Comparison of ENCODE assay signal across 9 cellular contexts in the genomic region with DNA sequence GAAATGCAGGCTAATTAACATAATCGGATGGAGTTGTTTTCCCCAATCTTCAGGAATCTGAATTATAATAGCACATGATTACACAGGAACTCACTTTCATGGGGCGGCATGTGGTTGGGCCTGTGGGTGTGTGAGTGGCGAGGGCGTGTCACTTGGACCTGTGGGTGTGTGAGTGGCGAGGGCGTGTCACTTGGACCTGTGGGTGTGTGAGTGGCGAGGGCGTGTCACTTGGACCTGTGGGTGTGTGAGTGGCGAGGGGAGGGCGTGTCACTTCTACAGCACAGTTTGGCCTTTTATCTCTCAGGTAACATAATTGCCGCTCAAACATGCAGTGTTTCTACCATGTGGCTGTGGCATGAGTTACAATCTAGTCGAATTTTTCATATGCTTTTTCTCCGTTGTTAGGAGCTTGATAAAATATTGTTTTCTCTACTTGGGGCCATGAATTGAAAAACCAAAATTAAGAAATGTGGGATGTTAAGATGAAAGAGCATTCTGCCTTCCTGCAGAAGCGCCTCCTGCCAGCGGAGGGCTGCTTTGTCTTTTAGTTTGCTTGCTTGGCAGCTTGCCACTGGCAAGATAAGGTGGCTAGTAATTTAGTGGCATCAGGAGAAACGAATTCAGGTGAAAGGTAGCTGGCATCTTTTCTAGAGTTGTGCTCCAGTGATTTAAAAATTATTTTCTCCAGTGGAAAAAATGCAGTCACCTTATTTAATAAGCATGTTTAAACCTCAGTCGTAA. TPM values are rescaled to one million over a fixed set of nuclear protein-coding genes. Genes with fewer than 3 reads are reported as not detected.
DNase-seq lines count a peak whose midpoint lies in the region; ATAC-seq and TF ChIP-seq lines count a peak whose summit lies in the region.
"Had no signal": no experiment of that assay in that cellular context is flagged by ENCODE, and none has a peak within 500 bp of the region (broad histone marks: within the 10 kb centered on the region; RNA-seq: fewer than 3 reads in every experiment).

No MANE protein-coding gene starts in this region.

- peak overlapping the region in 9 of 11 experiments; percentile 3 to 69 (median 33); a peak in 12 of 22 replicates for H3K4me2 ChIP-seq in BLaER1 treated with 17β-estradiol and CSF1 and Interleukin-3, amounts not matched to agents 10 nM and 100 nM
- H3K4me2 ChIP-seq in Loucy (ENCODE audit: low read depth, low read length, poor library complexity, severe bottlenecking), result no peak overlapping the region

- H3K9ac ChIP-seq in BLaER1 treated with 17β-estradiol and CSF1 and Interleukin-3, amounts not matched to agents 10 nM and 100 nM, result no peak overlapping the region
- H3K9ac ChIP-seq in Loucy (ENCODE audit: low read depth, low read length, poor library complexity, severe bottlenecking), result no peak overlapping the region

- DNase-seq in activated CD8-positive, alpha-beta T cell treated with anti-CD3 and anti-CD28 coated beads, Interleukin-2, amount 10 ng/mL, durations not matched to agents 7 days and 5 days, result peak; percentile 46
- DNase-seq in left ventricle myocardium superior (peak; percentile 74), HK-2 (ENCODE audit: unreplicated experiment) (no peak), Caco-2 (no peak)

- peaks cover 0 to 3% (median 0%) of the 10 kb centered on the region in 11 experiments; a peak in 2 of 22 replicates for H3K9me3 ChIP-seq in BLaER1 treated with 17β-estradiol and CSF1 and Interleukin-3, amounts not matched to agents 10 nM and 100 nM (replicated peaks in 1 of 11)
- H3K9me3 ChIP-seq in Loucy (ENCODE audit: insufficient read depth, low read depth, low read length) (no peaks in the 10 kb centered on the region), Caco-2 (no peaks in the 10 kb centered on the region)

- no peaks in the 10 kb centered on the region for H3F3A ChIP-seq in Loucy (ENCODE audit: low read depth)

- no peaks in the 10 kb centered on the region for H3K9me2 ChIP-seq in Loucy (replicated peaks; ENCODE audit: low read depth, low read length)

- H3K27ac Mint-ChIP-seq in activated CD8-positive, alpha-beta T cell treated with anti-CD3 and anti-CD28 coated beads, Interleukin-2, amount 10 ng/mL, durations not matched to agents 7 days and 5 days, result peak overlapping the region; percentile 35
- no peak overlapping the region for H3K27ac Mint-ChIP-seq in Caco-2 (ENCODE audit: unreplicated experiment)

- no TSS peak for BruUV-seq in Caco-2 (replicated peaks; lab: Mats Ljungman, UMichigan)

- CTCF ChIA-PET in activated CD8-positive, alpha-beta T cell treated with anti-CD3 and anti-CD28 coated beads, Interleukin-2, amount 10 ng/mL, durations not matched to agents 7 days and 5 days (lab: Charles Lee), result interaction anchor here (1.2 to 11.6 kb wide), 7 partner anchors 11 to 880 kb away, joined by 3 to 226 read pairs (median 6); no protein-coding TSS in a partner anchor
- CTCF ChIA-PET in Caco-2 (lab: Charles Lee), result interaction anchor here (1.9 kb wide), 1 partner anchor 10 kb away, joined by 10 read pairs; no protein-coding TSS in a partner anchor

- H3K9me3 Mint-ChIP-seq in activated CD8-positive, alpha-beta T cell treated with anti-CD3 and anti-CD28 coated beads, Interleukin-2, amount 10 ng/mL, durations not matched to agents 7 days and 5 days (ENCODE audit: insufficient read depth), result no peaks in the 10 kb centered on the region
- no peaks in the 10 kb centered on the region for H3K9me3 Mint-ChIP-seq in Caco-2 (ENCODE audit: unreplicated experiment)

- no peaks in the 10 kb centered on the region for H3K27me3 ChIP-seq in BLaER1 treated with 17β-estradiol and CSF1 and Interleukin-3, amounts not matched to agents 10 nM and 100 nM
- H3K27me3 ChIP-seq in Loucy (ENCODE audit: insufficient read depth, low read length, poor library complexity, severe bottlenecking), result no peaks in the 10 kb centered on the region
- H3K27me3 ChIP-seq in Caco-2 (replicated peaks; ENCODE audit: control insufficient read depth, insufficient read depth, low read length), result no peaks in the 10 kb centered on the region

- peaks cover 60 to 95% (median 79%) of the 10 kb centered on the region in 10 experiments for H3K4me1 ChIP-seq in BLaER1 treated with 17β-estradiol and CSF1 and Interleukin-3, amounts not matched to agents 10 nM and 100 nM
- peaks cover 12% of the 10 kb centered on the region for H3K4me1 ChIP-seq in Loucy (ENCODE audit: insufficient read depth, low read length, poor library complexity, severe bottlenecking)
- H3K4me1 ChIP-seq in Caco-2, result peaks cover 22% of the 10 kb centered on the region

- no peak overlapping the region for H3K4me3 ChIP-seq in BLaER1 treated with 17β-estradiol and CSF1 and Interleukin-3, amounts not matched to agents 10 nM and 100 nM
- H3K4me3 ChIP-seq in Loucy (ENCODE audit: low read length, poor library complexity, severe bottlenecking) (no peak overlapping the region), Caco-2 (ENCODE audit: low read depth, low read length) (no peak overlapping the region)
- H3K4me3 ChIP-seq: skin epidermis had no signal

- peaks cover 28 to 81% (median 60%) of the 10 kb centered on the region in 11 experiments for H3K36me3 ChIP-seq in BLaER1 treated with 17β-estradiol and CSF1 and Interleukin-3, amounts not matched to agents 10 nM and 100 nM
- peaks cover 51% of the 10 kb centered on the region for H3K36me3 ChIP-seq in Loucy (ENCODE audit: insufficient read depth, low read length)
- peaks cover 3% of the 10 kb centered on the region; the same call in 1 of the 2 replicates for H3K36me3 ChIP-seq in Caco-2 (ENCODE audit: control insufficient read depth, insufficient read depth, low read length)

- H3K27ac ChIP-seq in BLaER1 treated with 17β-estradiol and CSF1 and Interleukin-3, amounts not matched to agents 10 nM and 100 nM, result no peak overlapping the region

- POLR2A ChIA-PET in activated CD8-positive, alpha-beta T cell treated with anti-CD3 and anti-CD28 coated beads, Interleukin-2, amount 10 ng/mL, durations not matched to agents 7 days and 5 days (lab: Charles Lee), result no interaction called here
- POLR2A ChIA-PET in Caco-2 (lab: Charles Lee), result no interaction called here

- no peak overlapping the region for H2AFZ ChIP-seq in Loucy (ENCODE audit: low read length)

- no peak overlapping the region for H3K4me3 Mint-ChIP-seq in activated CD8-positive, alpha-beta T cell treated with anti-CD3 and anti-CD28 coated beads, Interleukin-2, amount 10 ng/mL, durations not matched to agents 7 days and 5 days
- H3K4me3 Mint-ChIP-seq in Caco-2 (ENCODE audit: unreplicated experiment), result no peak overlapping the region

- H3K36me3 Mint-ChIP-seq in activated CD8-positive, alpha-beta T cell treated with anti-CD3 and anti-CD28 coated beads, Interleukin-2, amount 10 ng/mL, durations not matched to agents 7 days and 5 days (ENCODE audit: low read depth), result peaks cover 20% of the 10 kb centered on the region
- peaks cover 57% of the 10 kb centered on the region for H3K36me3 Mint-ChIP-seq in Caco-2 (ENCODE audit: insufficient read depth, unreplicated experiment)

- intact Hi-C loops in left ventricle myocardium superior (cut with micrococcal nuclease), result no loop called here
- intact Hi-C loops in Caco-2 (cut with micrococcal nuclease; ENCODE audit: unreplicated experiment), result no loop called here

- peak; percentile 48 for ATAC-seq in activated CD8-positive, alpha-beta T cell treated with anti-CD3 and anti-CD28 coated beads, Interleukin-2, amount 10 ng/mL, durations not matched to agents 7 days and 5 days
- peak; percentile 38 for ATAC-seq in left ventricle myocardium superior
- no peak for ATAC-seq in GM21390 (IDR thresholded peaks at IDR 0.05; ENCODE audit: unreplicated experiment)
- ATAC-seq in HG02852 (IDR thresholded peaks at IDR 0.05; ENCODE audit: unreplicated experiment), result no peak

- TF ChIP-seq CTCF in Loucy (conservative IDR thresholded peaks at IDR 0.05; ENCODE audit: low read length), result 0 out of 2 replicates have a peak, but pooled peaks have one; percentile 9
- no peak for TF ChIP-seq CTCF in Caco-2 (IDR thresholded peaks at IDR 0.05; ENCODE audit: insufficient read depth in 1 of 2, low read depth in 1 of 2, low read length in 1 of 2, severe bottlenecking in 1 of 2, unreplicated experiment in 1 of 2)

- no peaks in the 10 kb centered on the region for H3K27me3 Mint-ChIP-seq in activated CD8-positive, alpha-beta T cell treated with anti-CD3 and anti-CD28 coated beads, Interleukin-2, amount 10 ng/mL, durations not matched to agents 7 days and 5 days (ENCODE audit: low read depth)
- no peaks in the 10 kb centered on the region for H3K27me3 Mint-ChIP-seq in Caco-2 (ENCODE audit: insufficient read depth, unreplicated experiment)

- peaks cover 60% of the 10 kb centered on the region for H3K4me1 Mint-ChIP-seq in activated CD8-positive, alpha-beta T cell treated with anti-CD3 and anti-CD28 coated beads, Interleukin-2, amount 10 ng/mL, durations not matched to agents 7 days and 5 days (ENCODE audit: low read depth)
- peaks cover 32% of the 10 kb centered on the region for H3K4me1 Mint-ChIP-seq in Caco-2 (ENCODE audit: low read depth, unreplicated experiment)

- H4K20me1 ChIP-seq in BLaER1 treated with 17β-estradiol and CSF1 and Interleukin-3, amounts not matched to agents 10 nM and 100 nM, result peaks cover 68 to 100% (median 100%) of the 10 kb centered on the region in 11 experiments
- peaks cover 76% of the 10 kb centered on the region for H4K20me1 ChIP-seq in Loucy (ENCODE audit: insufficient read depth, low read length, poor library complexity, severe bottlenecking)

- peaks cover 93% of the 10 kb centered on the region for H3K79me2 ChIP-seq in Loucy (ENCODE audit: insufficient read depth, low read length)

RNA-seq across cellular contexts. Expression of gene USP10, which starts 36.2 kb away (rescaled TPM):
- total RNA-seq in activated CD8-positive, alpha-beta T cell treated with anti-CD3 and anti-CD28 coated beads, Interleukin-2, amount 10 ng/mL, durations not matched to agents 7 days and 5 days, result 10 to 100 TPM; 82.9 to 88.3 TPM
- total RNA-seq in left ventricle myocardium superior (74.5 TPM), Caco-2 (2022) (144 and 147 TPM in 2 replicates)

Comparison
In these comparisons a context has a peak if more than half of its experiments do, and no peak if none do; other contexts are left out.
1. ATAC-seq: peak in activated CD8-positive, alpha-beta T cell treated with anti-CD3 and anti-CD28 coated beads, Interleukin-2, amount 10 ng/mL, durations not matched to agents 7 days and 5 days (single experiment) and left ventricle myocardium superior (single experiment); none in GM21390 (single experiment) and HG02852 (single experiment).
2. DNase-seq: peak in activated CD8-positive, alpha-beta T cell treated with anti-CD3 and anti-CD28 coated beads, Interleukin-2, amount 10 ng/mL, durations not matched to agents 7 days and 5 days (single experiment) and left ventricle myocardium superior (single experiment); none in HK-2 (single experiment) and Caco-2 (0 of 2).